10 cellular contexts compared by ENCODE assay signal in the genomic region with DNA sequence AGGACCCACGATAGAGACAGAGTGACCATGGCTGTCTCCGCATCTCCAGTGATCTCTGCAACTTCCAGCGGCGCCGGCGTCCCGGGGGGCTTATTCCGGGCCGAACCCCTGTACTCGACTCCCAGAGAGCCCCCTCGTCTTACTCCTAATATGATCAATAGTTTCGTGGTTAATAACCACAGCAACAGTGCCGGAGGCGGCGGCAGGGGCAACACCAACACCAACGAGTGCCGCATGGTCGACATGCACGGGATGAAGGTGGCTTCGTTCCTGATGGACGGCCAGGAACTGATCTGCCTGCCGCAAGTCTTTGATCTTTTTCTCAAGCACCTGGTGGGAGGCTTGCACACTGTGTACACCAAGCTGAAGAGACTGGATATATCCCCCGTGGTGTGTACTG. TPM values are rescaled to one million over a fixed set of nuclear protein-coding genes. Genes with fewer than 3 reads are reported as not detected.
DNase-seq lines count a peak whose midpoint lies in the region; ATAC-seq, FAIRE-seq and TF ChIP-seq lines count a peak whose summit lies in the region.
"Had no signal": no experiment of that assay in that cellular context is flagged by ENCODE, and none has a peak within 500 bp of the region (broad histone marks: within the 10 kb centered on the region; RNA-seq: fewer than 3 reads in every experiment).

No MANE protein-coding gene starts in this region.

- TF ChIP-seq POLR2A in breast epithelium (IDR thresholded peaks at IDR 0.05) = no peak

- H3K4me1 Mint-ChIP-seq in MCF 10A (ENCODE audit: insufficient read depth, unreplicated experiment) (no peaks in the 10 kb centered on the region), astrocyte (ENCODE audit: low read depth, unreplicated experiment) (peaks cover 1% of the 10 kb centered on the region)

- no TSS peak for BruUV-seq in MCF 10A (replicated peaks; lab: Mats Ljungman, UMichigan)

- H3K4me2 ChIP-seq in astrocyte (ENCODE audit: low read length) = peak overlapping the region; percentile 93

- H3K27ac Mint-ChIP-seq in MCF 10A (ENCODE audit: low read depth, unreplicated experiment) (no peak overlapping the region), astrocyte (ENCODE audit: unreplicated experiment) (no peak overlapping the region)

- POLR2A ChIA-PET in MCF 10A (lab: Yijun Ruan, JAX) = no interaction called here

- H3K4me3 Mint-ChIP-seq in MCF 10A (ENCODE audit: unreplicated experiment) = no peak overlapping the region
- H3K4me3 Mint-ChIP-seq in astrocyte (ENCODE audit: unreplicated experiment) = peak overlapping the region; percentile 93

- H3K4me3 ChIP-seq in breast epithelium (peak overlapping the region; percentile 38 to 65 (median 51)), astrocyte (ENCODE audit: insufficient read depth, low read depth, low read length) (peak overlapping the region; percentile 58), lower lobe of right lung (peak overlapping the region; percentile 49), upper lobe of right lung (peak overlapping the region; percentile 39)

- H3K36me3 Mint-ChIP-seq in MCF 10A (ENCODE audit: insufficient read depth, unreplicated experiment) (peaks cover 6% of the 10 kb centered on the region), astrocyte (ENCODE audit: low read depth, unreplicated experiment) (no peaks in the 10 kb centered on the region)

- peak overlapping the region; percentile 23 for H3K9ac ChIP-seq in astrocyte (ENCODE audit: low read length)

- H3K27ac ChIP-seq in breast epithelium = no peak overlapping the region
- no peak overlapping the region for H3K27ac ChIP-seq in astrocyte (ENCODE audit: low read depth, low read length)
- no peak overlapping the region for H3K27ac ChIP-seq in lower lobe of right lung
- H3K27ac ChIP-seq in upper lobe of right lung = no peak overlapping the region

- H3K9me3 ChIP-seq in breast epithelium (no peaks in the 10 kb centered on the region), astrocyte (ENCODE audit: insufficient read depth, low read depth, low read length) (no peaks in the 10 kb centered on the region), lower lobe of right lung (no peaks in the 10 kb centered on the region), upper lobe of right lung (no peaks in the 10 kb centered on the region)

- no peaks in the 10 kb centered on the region for H3K79me2 ChIP-seq in astrocyte (ENCODE audit: insufficient read depth, low read length)

- H3K36me3 ChIP-seq in breast epithelium = no peaks in the 10 kb centered on the region
- H3K36me3 ChIP-seq in astrocyte (ENCODE audit: insufficient read depth, low read length) = no peaks in the 10 kb centered on the region
- H3K36me3 ChIP-seq in lower lobe of right lung = no peaks in the 10 kb centered on the region
- no peaks in the 10 kb centered on the region for H3K36me3 ChIP-seq in upper lobe of right lung

- CTCF ChIA-PET in MCF 10A (lab: Yijun Ruan, JAX) = interaction anchor here (1.2 kb wide), 1 partner anchor 14 kb away, joined by 4 read pairs; no protein-coding TSS in a partner anchor

- no peak for DNase-seq in breast epithelium (ENCODE audit: low spot score in 2 of 2)
- DNase-seq in MCF 10A (ENCODE audit: unreplicated experiment) = no peak
- no peak for DNase-seq in astrocyte (ENCODE audit: low read depth)
- no peak for DNase-seq in lower lobe of right lung
- DNase-seq in upper lobe of right lung = no peak
- DNase-seq in pons (ENCODE audit: low spot score) = no peak

- no peak for FAIRE-seq in astrocyte (lab: Jason Lieb, UNC)
- FAIRE-seq: G401.6, TTC549 had no signal

- intact Hi-C loops in breast epithelium (cut with DNase I; ENCODE audit: low total_unique reads) = no loop called here
- intact Hi-C loops in MCF 10A (cut with micrococcal nuclease) = no loop called here
- intact Hi-C loops in lower lobe of right lung (cut with DNase I) = no loop called here
- intact Hi-C loops in upper lobe of right lung (cut with DNase I) = no loop called here

- peaks cover 9% of the 10 kb centered on the region for H3K27me3 Mint-ChIP-seq in MCF 10A (ENCODE audit: insufficient read depth, unreplicated experiment)
- peaks cover 14% of the 10 kb centered on the region for H3K27me3 Mint-ChIP-seq in astrocyte (ENCODE audit: low read depth, unreplicated experiment)

- H2AFZ ChIP-seq in astrocyte (ENCODE audit: low read depth, low read length) = peak overlapping the region; percentile 77

- no peaks in the 10 kb centered on the region for H4K20me1 ChIP-seq in astrocyte (ENCODE audit: insufficient read depth, low read length)

- no peaks in the 10 kb centered on the region for H3K9me3 Mint-ChIP-seq in MCF 10A (ENCODE audit: unreplicated experiment)
- no peaks in the 10 kb centered on the region for H3K9me3 Mint-ChIP-seq in astrocyte (ENCODE audit: unreplicated experiment)

- no peak for ATAC-seq in lower lobe of right lung
- no peak for ATAC-seq in upper lobe of right lung
- ATAC-seq in GM19455 (IDR thresholded peaks at IDR 0.05; ENCODE audit: unreplicated experiment) = no peak
- ATAC-seq in HG02981 (IDR thresholded peaks at IDR 0.05; ENCODE audit: unreplicated experiment) = no peak

- peaks cover 0 to 45% of the 10 kb centered on the region in 2 donors for H3K27me3 ChIP-seq in breast epithelium
- peaks cover 2% of the 10 kb centered on the region for H3K27me3 ChIP-seq in astrocyte (ENCODE audit: insufficient read depth, low read length)
- peaks cover 20% of the 10 kb centered on the region for H3K27me3 ChIP-seq in lower lobe of right lung (ENCODE audit: low read depth)
- H3K27me3 ChIP-seq in upper lobe of right lung = peaks cover 17% of the 10 kb centered on the region

- H3K4me1 ChIP-seq in breast epithelium (no peaks in the 10 kb centered on the region), astrocyte (ENCODE audit: insufficient read depth, low read length) (no peaks in the 10 kb centered on the region), lower lobe of right lung (no peaks in the 10 kb centered on the region), upper lobe of right lung (peaks cover 4% of the 10 kb centered on the region)

- no peak for TF ChIP-seq CTCF in breast epithelium (IDR thresholded peaks at IDR 0.05)
- TF ChIP-seq CTCF in MCF 10A (IDR thresholded peaks at IDR 0.05; ENCODE audit: unreplicated experiment) = no peak
- TF ChIP-seq CTCF in astrocyte (IDR thresholded peaks at IDR 0.05; ENCODE audit: insufficient read depth, low read depth, low read length) = no peak
- TF ChIP-seq CTCF in lower lobe of right lung (IDR thresholded peaks at IDR 0.05) = no peak
- no peak for TF ChIP-seq CTCF in upper lobe of right lung (IDR thresholded peaks at IDR 0.05)

RNA-seq across cellular contexts. Expression of gene DACH2, which starts 0.3 kb away (rescaled TPM):
- total RNA-seq in breast epithelium (under 1 TPM in 1 of 3 donors, not detected in 2; 0.29 TPM), MCF 10A (2022) (not detected in 2 replicates), astrocyte (0.12 and 0.16 TPM in 2 replicates), lower lobe of right lung (not detected), upper lobe of right lung (not detected)
